Comparison of ENCODE assay signal across 2 cellular contexts in genomic region chr1:176801553-176802020, GRCh38.
TF ChIP-seq lines count a peak whose summit lies in the region.

No MANE protein-coding gene starts in this region.

TF ChIP-seq in GM23338, 12 proteins besides CTCF, POLR2A, EP300 and RAD21 (continued from another document):
- TF ChIP-seq, protein P1, sequence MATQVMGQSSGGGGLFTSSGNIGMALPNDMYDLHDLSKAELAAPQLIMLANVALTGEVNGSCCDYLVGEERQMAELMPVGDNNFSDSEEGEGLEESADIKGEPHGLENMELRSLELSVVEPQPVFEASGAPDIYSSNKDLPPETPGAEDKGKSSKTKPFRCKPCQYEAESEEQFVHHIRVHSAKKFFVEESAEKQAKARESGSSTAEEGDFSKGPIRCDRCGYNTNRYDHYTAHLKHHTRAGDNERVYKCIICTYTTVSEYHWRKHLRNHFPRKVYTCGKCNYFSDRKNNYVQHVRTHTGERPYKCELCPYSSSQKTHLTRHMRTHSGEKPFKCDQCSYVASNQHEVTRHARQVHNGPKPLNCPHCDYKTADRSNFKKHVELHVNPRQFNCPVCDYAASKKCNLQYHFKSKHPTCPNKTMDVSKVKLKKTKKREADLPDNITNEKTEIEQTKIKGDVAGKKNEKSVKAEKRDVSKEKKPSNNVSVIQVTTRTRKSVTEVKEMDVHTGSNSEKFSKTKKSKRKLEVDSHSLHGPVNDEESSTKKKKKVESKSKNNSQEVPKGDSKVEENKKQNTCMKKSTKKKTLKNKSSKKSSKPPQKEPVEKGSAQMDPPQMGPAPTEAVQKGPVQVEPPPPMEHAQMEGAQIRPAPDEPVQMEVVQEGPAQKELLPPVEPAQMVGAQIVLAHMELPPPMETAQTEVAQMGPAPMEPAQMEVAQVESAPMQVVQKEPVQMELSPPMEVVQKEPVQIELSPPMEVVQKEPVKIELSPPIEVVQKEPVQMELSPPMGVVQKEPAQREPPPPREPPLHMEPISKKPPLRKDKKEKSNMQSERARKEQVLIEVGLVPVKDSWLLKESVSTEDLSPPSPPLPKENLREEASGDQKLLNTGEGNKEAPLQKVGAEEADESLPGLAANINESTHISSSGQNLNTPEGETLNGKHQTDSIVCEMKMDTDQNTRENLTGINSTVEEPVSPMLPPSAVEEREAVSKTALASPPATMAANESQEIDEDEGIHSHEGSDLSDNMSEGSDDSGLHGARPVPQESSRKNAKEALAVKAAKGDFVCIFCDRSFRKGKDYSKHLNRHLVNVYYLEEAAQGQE (IDR thresholded peaks at IDR 0.05; ENCODE audit: unreplicated experiment), result no peak
- TF ChIP-seq ZNF114 (CRISPR knock-in tag; IDR thresholded peaks at IDR 0.05) (no peak), STAT1 (IDR thresholded peaks at IDR 0.05; ENCODE audit: unreplicated experiment) (no peak), JUNB (IDR thresholded peaks at IDR 0.05; ENCODE audit: unreplicated experiment) (no peak), EZH2 (IDR thresholded peaks at IDR 0.05; ENCODE audit: low read depth, unreplicated experiment) (no peak)
- TF ChIP-seq, protein P2, sequence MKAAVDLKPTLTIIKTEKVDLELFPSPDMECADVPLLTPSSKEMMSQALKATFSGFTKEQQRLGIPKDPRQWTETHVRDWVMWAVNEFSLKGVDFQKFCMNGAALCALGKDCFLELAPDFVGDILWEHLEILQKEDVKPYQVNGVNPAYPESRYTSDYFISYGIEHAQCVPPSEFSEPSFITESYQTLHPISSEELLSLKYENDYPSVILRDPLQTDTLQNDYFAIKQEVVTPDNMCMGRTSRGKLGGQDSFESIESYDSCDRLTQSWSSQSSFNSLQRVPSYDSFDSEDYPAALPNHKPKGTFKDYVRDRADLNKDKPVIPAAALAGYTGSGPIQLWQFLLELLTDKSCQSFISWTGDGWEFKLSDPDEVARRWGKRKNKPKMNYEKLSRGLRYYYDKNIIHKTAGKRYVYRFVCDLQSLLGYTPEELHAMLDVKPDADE (IDR thresholded peaks at IDR 0.05), result no peak

TF ChIP-seq in WTC11, 78 proteins besides CTCF, POLR2A, EP300 and RAD21 (continued from another document):
- TF ChIP-seq FOXP4 (CRISPR knock-in tag; IDR thresholded peaks at IDR 0.05), result no peak
- no peak for TF ChIP-seq CDX4 (CRISPR knock-in tag; IDR thresholded peaks at IDR 0.05; ENCODE audit: borderline replicate concordance)
- TF ChIP-seq, protein P3, sequence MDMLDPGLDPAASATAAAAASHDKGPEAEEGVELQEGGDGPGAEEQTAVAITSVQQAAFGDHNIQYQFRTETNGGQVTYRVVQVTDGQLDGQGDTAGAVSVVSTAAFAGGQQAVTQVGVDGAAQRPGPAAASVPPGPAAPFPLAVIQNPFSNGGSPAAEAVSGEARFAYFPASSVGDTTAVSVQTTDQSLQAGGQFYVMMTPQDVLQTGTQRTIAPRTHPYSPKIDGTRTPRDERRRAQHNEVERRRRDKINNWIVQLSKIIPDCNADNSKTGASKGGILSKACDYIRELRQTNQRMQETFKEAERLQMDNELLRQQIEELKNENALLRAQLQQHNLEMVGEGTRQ (CRISPR knock-in tag; IDR thresholded peaks at IDR 0.05), result no peak
- no peak for TF ChIP-seq NR1H2 (CRISPR knock-in tag; IDR thresholded peaks at IDR 0.05)
- TF ChIP-seq, protein P4, sequence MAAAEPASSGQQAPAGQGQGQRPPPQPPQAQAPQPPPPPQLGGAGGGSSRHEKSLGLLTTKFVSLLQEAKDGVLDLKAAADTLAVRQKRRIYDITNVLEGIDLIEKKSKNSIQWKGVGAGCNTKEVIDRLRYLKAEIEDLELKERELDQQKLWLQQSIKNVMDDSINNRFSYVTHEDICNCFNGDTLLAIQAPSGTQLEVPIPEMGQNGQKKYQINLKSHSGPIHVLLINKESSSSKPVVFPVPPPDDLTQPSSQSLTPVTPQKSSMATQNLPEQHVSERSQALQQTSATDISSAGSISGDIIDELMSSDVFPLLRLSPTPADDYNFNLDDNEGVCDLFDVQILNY (CRISPR knock-in tag; IDR thresholded peaks at IDR 0.05), result no peak
- TF ChIP-seq, protein P5, sequence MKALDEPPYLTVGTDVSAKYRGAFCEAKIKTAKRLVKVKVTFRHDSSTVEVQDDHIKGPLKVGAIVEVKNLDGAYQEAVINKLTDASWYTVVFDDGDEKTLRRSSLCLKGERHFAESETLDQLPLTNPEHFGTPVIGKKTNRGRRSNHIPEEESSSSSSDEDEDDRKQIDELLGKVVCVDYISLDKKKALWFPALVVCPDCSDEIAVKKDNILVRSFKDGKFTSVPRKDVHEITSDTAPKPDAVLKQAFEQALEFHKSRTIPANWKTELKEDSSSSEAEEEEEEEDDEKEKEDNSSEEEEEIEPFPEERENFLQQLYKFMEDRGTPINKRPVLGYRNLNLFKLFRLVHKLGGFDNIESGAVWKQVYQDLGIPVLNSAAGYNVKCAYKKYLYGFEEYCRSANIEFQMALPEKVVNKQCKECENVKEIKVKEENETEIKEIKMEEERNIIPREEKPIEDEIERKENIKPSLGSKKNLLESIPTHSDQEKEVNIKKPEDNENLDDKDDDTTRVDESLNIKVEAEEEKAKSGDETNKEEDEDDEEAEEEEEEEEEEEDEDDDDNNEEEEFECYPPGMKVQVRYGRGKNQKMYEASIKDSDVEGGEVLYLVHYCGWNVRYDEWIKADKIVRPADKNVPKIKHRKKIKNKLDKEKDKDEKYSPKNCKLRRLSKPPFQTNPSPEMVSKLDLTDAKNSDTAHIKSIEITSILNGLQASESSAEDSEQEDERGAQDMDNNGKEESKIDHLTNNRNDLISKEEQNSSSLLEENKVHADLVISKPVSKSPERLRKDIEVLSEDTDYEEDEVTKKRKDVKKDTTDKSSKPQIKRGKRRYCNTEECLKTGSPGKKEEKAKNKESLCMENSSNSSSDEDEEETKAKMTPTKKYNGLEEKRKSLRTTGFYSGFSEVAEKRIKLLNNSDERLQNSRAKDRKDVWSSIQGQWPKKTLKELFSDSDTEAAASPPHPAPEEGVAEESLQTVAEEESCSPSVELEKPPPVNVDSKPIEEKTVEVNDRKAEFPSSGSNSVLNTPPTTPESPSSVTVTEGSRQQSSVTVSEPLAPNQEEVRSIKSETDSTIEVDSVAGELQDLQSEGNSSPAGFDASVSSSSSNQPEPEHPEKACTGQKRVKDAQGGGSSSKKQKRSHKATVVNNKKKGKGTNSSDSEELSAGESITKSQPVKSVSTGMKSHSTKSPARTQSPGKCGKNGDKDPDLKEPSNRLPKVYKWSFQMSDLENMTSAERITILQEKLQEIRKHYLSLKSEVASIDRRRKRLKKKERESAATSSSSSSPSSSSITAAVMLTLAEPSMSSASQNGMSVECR (CRISPR knock-in tag; IDR thresholded peaks at IDR 0.05; ENCODE audit: borderline replicate concordance), result no peak
- no peak for TF ChIP-seq PREB (CRISPR knock-in tag; IDR thresholded peaks at IDR 0.05; ENCODE audit: borderline replicate concordance)
